In the genomic region with DNA sequence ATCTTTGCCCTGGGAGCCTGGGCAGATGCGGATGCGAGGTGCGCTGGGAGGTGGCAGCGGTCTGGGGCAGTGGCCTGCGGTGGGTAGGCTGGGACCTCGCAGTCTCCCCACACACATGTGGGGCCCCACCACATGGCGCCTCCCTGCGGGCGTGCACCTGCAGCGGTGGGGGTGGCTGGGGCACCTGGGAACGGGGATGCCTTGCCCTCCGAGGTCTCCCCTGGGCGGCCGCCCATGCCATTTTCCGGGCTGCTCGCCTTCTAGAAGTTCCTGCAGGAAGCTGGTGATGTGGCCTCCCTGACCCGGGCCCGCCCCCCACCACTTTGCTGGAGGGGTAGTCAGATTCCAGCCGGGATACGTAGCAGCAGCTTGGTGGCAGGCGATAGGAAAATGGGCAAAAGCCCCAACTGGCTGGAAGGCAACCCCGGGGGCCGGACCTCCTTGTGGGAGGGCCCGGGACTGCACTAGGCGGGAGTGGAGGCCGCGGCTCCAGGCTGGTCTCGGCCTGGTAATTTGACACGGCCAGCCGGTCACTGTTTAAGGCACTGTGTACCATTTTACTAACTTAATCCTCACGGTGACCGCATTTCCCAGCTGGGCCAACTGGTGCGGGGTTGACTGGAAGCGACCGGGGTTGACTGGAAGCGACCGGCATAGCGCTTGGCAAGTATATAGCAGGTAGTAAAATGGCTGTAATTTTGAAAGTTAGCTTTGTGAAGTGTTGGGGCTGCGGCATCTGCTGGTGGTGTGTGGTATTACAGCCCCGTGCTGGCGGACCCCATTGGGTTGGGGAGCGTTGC, we compare ENCODE assay signal across 9 cellular contexts. TPM values are rescaled to one million over a fixed set of nuclear protein-coding genes. Genes with fewer than 3 reads are reported as not detected.
DNase-seq lines count a peak whose midpoint lies in the region; ATAC-seq and TF ChIP-seq lines count a peak whose summit lies in the region.
"Had no signal": no experiment of that assay in that cellular context is flagged by ENCODE, and none has a peak within 500 bp of the region (broad histone marks: within the 10 kb centered on the region; RNA-seq: fewer than 3 reads in every experiment).

No MANE protein-coding gene starts in this region.

- H3K4me3 ChIP-seq in colonic mucosa, result no peak overlapping the region
- peak overlapping the region in 1 of 2 donors; percentile 18 for H3K4me3 ChIP-seq in uterus

- no peak overlapping the region for H3K9ac ChIP-seq in colonic mucosa (ENCODE audit: low read depth in 2 of 2, low read length in 2 of 2)

- no peaks in the 10 kb centered on the region for H3K27me3 Mint-ChIP-seq in HFFc6 (ENCODE audit: insufficient read depth)
- H3K27me3 Mint-ChIP-seq in mesothelial cell of epicardium (ENCODE audit: low read depth), result no peaks in the 10 kb centered on the region

- no peaks in the 10 kb centered on the region for H3K9me3 ChIP-seq in colonic mucosa
- H3K9me3 ChIP-seq in uterus, result no peaks in the 10 kb centered on the region

- TF ChIP-seq CTCF in HFFc6 (IDR thresholded peaks at IDR 0.05) (peak; percentile 91), colonic mucosa (IDR thresholded peaks at IDR 0.05) (peak; percentile 78), mesothelial cell of epicardium (IDR thresholded peaks at IDR 0.05; ENCODE audit: unreplicated experiment) (peak; percentile 94), uterus (IDR thresholded peaks at IDR 0.05) (peak; percentile 65 to 78 (median 70))

- H3K4me1 ChIP-seq in colonic mucosa (no peaks in the 10 kb centered on the region), uterus (no peaks in the 10 kb centered on the region)

- peaks cover 10% of the 10 kb centered on the region for H3K4me1 Mint-ChIP-seq in HFFc6 (ENCODE audit: low read depth)
- peaks cover 10% of the 10 kb centered on the region for H3K4me1 Mint-ChIP-seq in mesothelial cell of epicardium

- no peak overlapping the region for H3K27ac ChIP-seq in colonic mucosa
- no peak overlapping the region for H3K27ac ChIP-seq in uterus

- no peak for TF ChIP-seq POLR2A in uterus (IDR thresholded peaks at IDR 0.05)

- H3K4me3 Mint-ChIP-seq in HFFc6, result no peak overlapping the region
- no peak overlapping the region for H3K4me3 Mint-ChIP-seq in mesothelial cell of epicardium
- H3K4me3 Mint-ChIP-seq: immature natural killer cell had no signal

- H3K27ac Mint-ChIP-seq in HFFc6, result no peak overlapping the region
- H3K27ac Mint-ChIP-seq in mesothelial cell of epicardium, result peak overlapping the region; percentile 80
- H3K27ac Mint-ChIP-seq: immature natural killer cell had no signal

- DNase-seq in COLO668 (lab: John Stamatoyannopoulos, UW; ENCODE audit: unreplicated experiment), result peak; percentile 21
- no peak for DNase-seq in HFFc6
- DNase-seq in SHP77 treated with DMSO at 0.1 percent for 48 hours (lab: John Stamatoyannopoulos, UW), result peak; percentile 52
- DNase-seq in colonic mucosa, result peak; percentile 54
- peak in 1 of 2 experiments; percentile 66 for DNase-seq in mesothelial cell of epicardium (ENCODE audit: low spot score in 2 of 2, unreplicated experiment in 2 of 2)
- DNase-seq in uterus, result peak; percentile 35 to 53
- no peak for DNase-seq in C1 segment of cervical spinal cord (lab: John Stamatoyannopoulos, UW)

- no peaks in the 10 kb centered on the region for H3K36me3 ChIP-seq in colonic mucosa
- H3K36me3 ChIP-seq in uterus, result no peaks in the 10 kb centered on the region

- peaks cover 15% of the 10 kb centered on the region for H3K36me3 Mint-ChIP-seq in HFFc6 (ENCODE audit: low read depth)
- H3K36me3 Mint-ChIP-seq in mesothelial cell of epicardium, result peaks cover 17% of the 10 kb centered on the region
- H3K36me3 Mint-ChIP-seq: immature natural killer cell had no signal

- H3K9me3 Mint-ChIP-seq in HFFc6 (no peaks in the 10 kb centered on the region; the same call in 1 of the 2 replicates), mesothelial cell of epicardium (no peaks in the 10 kb centered on the region)
- H3K9me3 Mint-ChIP-seq: immature natural killer cell had no signal

- intact Hi-C loops in colonic mucosa (cut with DNase I), result loop anchor here (10.0 kb wide), 2 partner anchors 231 to 361 kb away; no protein-coding TSS in a partner anchor
- intact Hi-C loops in uterus (cut with DNase I; ENCODE audit: low total_unique reads), result loop anchor here (10.0 kb wide), 1 partner anchor 231 kb away; no protein-coding TSS in a partner anchor

- H3K27me3 ChIP-seq in colonic mucosa (no peaks in the 10 kb centered on the region), uterus (no peaks in the 10 kb centered on the region)

- ATAC-seq in GM18520 (IDR thresholded peaks at IDR 0.05; ENCODE audit: unreplicated experiment), result no peak

RNA-seq across cellular contexts. Expression of gene IGF2BP1, which starts 38.5 kb away (rescaled TPM):
- 10 to 100 TPM; 26.5 to 65.4 (median 60.0) TPM for total RNA-seq in HFFc6 (2021; fragmentation: NEBNext Ultra II Directional; extraction: Animal tissue kit (Norgen Biotek cat#: 25700))
- under 1 TPM in 1 of 2 donors, not detected in 1; 0.96 TPM for total RNA-seq in colonic mucosa
- total RNA-seq in mesothelial cell of epicardium, result 225 to 227 TPM (median 227 TPM) in 3 replicates
- total RNA-seq in uterus, result 1 to 10 TPM in 1 of 4 donors, under 1 TPM in 1, not detected in 2; under 0.01 to 1.8 TPM

Comparison
In these comparisons a context has a peak if more than half of its experiments do, and no peak if none do; other contexts are left out.
1. DNase-seq: peak in COLO668 (single experiment), SHP77 treated with DMSO at 0.1 percent for 48 hours (single experiment), colonic mucosa (single experiment) and uterus (2 of 2); none in HFFc6 (single experiment) and C1 segment of cervical spinal cord (0 of 14).
2. RNA of gene IGF2BP1, which starts 38.5 kb away (total RNA-seq): 225 to 227 TPM in mesothelial cell of epicardium and 26.5 to 65.4 TPM in HFFc6; 0.96 TPM in colonic mucosa and under 0.01 to 1.8 TPM in uterus; every median in the first group is over 4 times any median in the second.
3. Peak in every context shown above with its lines, with median percentiles within 50 percentile points of each other: CTCF ChIP-seq.